Comparison of ENCODE assay signal across 1 cellular context in genomic region chr20:51446656-51447055, GRCh38.
TF ChIP-seq lines count a peak whose summit lies in the region.

No MANE protein-coding gene starts in this region.

TF ChIP-seq in HepG2, 621 proteins besides CTCF, POLR2A, EP300 and RAD21 (continued from another document and continues in another):
- TF ChIP-seq HOXA7 (CRISPR knock-in tag; IDR thresholded peaks at IDR 0.05), result no peak
- TF ChIP-seq DPF2 (CRISPR knock-in tag; IDR thresholded peaks at IDR 0.05; ENCODE audit: borderline replicate concordance, low read depth), result peak; percentile 42; the same call in 1 of the 2 replicates
- 0 out of 2 replicates have a peak, but pooled peaks have one; percentile 23 for TF ChIP-seq ZNF777 (CRISPR knock-in tag; IDR thresholded peaks at IDR 0.05)
- TF ChIP-seq ZNF691 (CRISPR knock-in tag; IDR thresholded peaks at IDR 0.05; ENCODE audit: borderline replicate concordance, low read depth), result no peak
- no peak for TF ChIP-seq SMARCC2 (IDR thresholded peaks at IDR 0.05)
- no peak for TF ChIP-seq PREB (CRISPR knock-in tag; IDR thresholded peaks at IDR 0.05)
- no peak for TF ChIP-seq ZNF629 (CRISPR knock-in tag; conservative IDR thresholded peaks at IDR 0.05)
- no peak for TF ChIP-seq SIN3B (IDR thresholded peaks at IDR 0.05; ENCODE audit: low read length)
- no peak for TF ChIP-seq PHF21A (CRISPR knock-in tag; IDR thresholded peaks at IDR 0.05)
- no peak for TF ChIP-seq CREB1 (IDR thresholded peaks at IDR 0.05)
- peak; percentile 61; the same call in 1 of the 2 replicates for TF ChIP-seq CREB1 (CRISPR knock-in tag; IDR thresholded peaks at IDR 0.05)
- TF ChIP-seq SIX4 (CRISPR knock-in tag; IDR thresholded peaks at IDR 0.05), result 0 out of 2 replicates have a peak, but pooled peaks have one; percentile 43
- TF ChIP-seq NR2C2 (CRISPR knock-in tag; IDR thresholded peaks at IDR 0.05; ENCODE audit: borderline replicate concordance), result peak; percentile 67; the same call in 1 of the 2 replicates
- no peak for TF ChIP-seq ZNF724P (CRISPR knock-in tag; IDR thresholded peaks at IDR 0.05; ENCODE audit: borderline replicate concordance)
- TF ChIP-seq NCOA2 (CRISPR knock-in tag; IDR thresholded peaks at IDR 0.05), result 0 out of 2 replicates have a peak, but pooled peaks have one; percentile 17
- no peak for TF ChIP-seq NFYC (CRISPR knock-in tag; IDR thresholded peaks at IDR 0.05)
- TF ChIP-seq ATF7-NPFF (CRISPR knock-in tag; IDR thresholded peaks at IDR 0.05; ENCODE audit: low read depth), result no peak
- TF ChIP-seq KMT2B (CRISPR knock-in tag; IDR thresholded peaks at IDR 0.05), result no peak
- no peak for TF ChIP-seq ZNF709 (CRISPR knock-in tag; IDR thresholded peaks at IDR 0.05)
- TF ChIP-seq SNAPC5 (CRISPR knock-in tag; IDR thresholded peaks at IDR 0.05; ENCODE audit: borderline replicate concordance), result no peak
- peak; percentile 41; the same call in 1 of the 2 replicates for TF ChIP-seq ZNF503 (CRISPR knock-in tag; IDR thresholded peaks at IDR 0.05)
- no peak for TF ChIP-seq ZNF546 (CRISPR knock-in tag; conservative IDR thresholded peaks at IDR 0.05)
- TF ChIP-seq ZNF605 (CRISPR knock-in tag; IDR thresholded peaks at IDR 0.05), result 0 out of 2 replicates have a peak, but pooled peaks have one; percentile 17
- no peak for TF ChIP-seq REXO4 (CRISPR knock-in tag; IDR thresholded peaks at IDR 0.05; ENCODE audit: borderline replicate concordance)
- TF ChIP-seq PAXIP1 (CRISPR knock-in tag; conservative IDR thresholded peaks at IDR 0.05), result peak; percentile 46; the same call in 1 of the 2 replicates
- peak; percentile 38; the same call in 1 of the 2 replicates for TF ChIP-seq SOX5 (CRISPR knock-in tag; IDR thresholded peaks at IDR 0.05; ENCODE audit: borderline replicate concordance)
- TF ChIP-seq NR1H2 (CRISPR knock-in tag; IDR thresholded peaks at IDR 0.05; ENCODE audit: borderline replicate concordance, low read depth), result no peak
- no peak for TF ChIP-seq TIGD3 (CRISPR knock-in tag; IDR thresholded peaks at IDR 0.05; ENCODE audit: borderline replicate concordance)
- peak; percentile 60 for TF ChIP-seq ZNF687 (CRISPR knock-in tag; IDR thresholded peaks at IDR 0.05)
- TF ChIP-seq MXD3 (CRISPR knock-in tag; IDR thresholded peaks at IDR 0.05), result no peak
- peak; percentile 25; the same call in 1 of the 2 replicates for TF ChIP-seq FOXK1 (CRISPR knock-in tag; IDR thresholded peaks at IDR 0.05; ENCODE audit: borderline replicate concordance, low read depth)
- no peak for TF ChIP-seq ELF4 (CRISPR knock-in tag; IDR thresholded peaks at IDR 0.05; ENCODE audit: borderline replicate concordance)
- 0 out of 2 replicates have a peak, but pooled peaks have one; percentile 26 for TF ChIP-seq IKZF5 (CRISPR knock-in tag; IDR thresholded peaks at IDR 0.05)
- no peak for TF ChIP-seq ZNF280B (CRISPR knock-in tag; IDR thresholded peaks at IDR 0.05; ENCODE audit: borderline replicate concordance)
- TF ChIP-seq IRF1 (CRISPR knock-in tag; IDR thresholded peaks at IDR 0.05; ENCODE audit: low read depth), result no peak
- peak; percentile 86 for TF ChIP-seq JUND (CRISPR knock-in tag; IDR thresholded peaks at IDR 0.05)
- TF ChIP-seq ADNP (CRISPR knock-in tag; IDR thresholded peaks at IDR 0.05), result no peak
- TF ChIP-seq HOXA3 (CRISPR knock-in tag; IDR thresholded peaks at IDR 0.05), result 0 out of 2 replicates have a peak, but pooled peaks have one; percentile 25
- TF ChIP-seq GABPB1 (CRISPR knock-in tag; IDR thresholded peaks at IDR 0.05), result peak; percentile 25; the same call in 1 of the 2 replicates
- no peak for TF ChIP-seq ZC3H13 (CRISPR knock-in tag; IDR thresholded peaks at IDR 0.05)
- TF ChIP-seq ZFYVE20 (CRISPR knock-in tag; IDR thresholded peaks at IDR 0.05; ENCODE audit: borderline replicate concordance, low read depth), result no peak
- peak; percentile 33; the same call in 1 of the 2 replicates for TF ChIP-seq ELF3 (CRISPR knock-in tag; IDR thresholded peaks at IDR 0.05)
- TF ChIP-seq TEF (CRISPR knock-in tag; IDR thresholded peaks at IDR 0.05), result no peak
- TF ChIP-seq YEATS4 (CRISPR knock-in tag; IDR thresholded peaks at IDR 0.05; ENCODE audit: borderline replicate concordance), result 0 out of 2 replicates have a peak, but pooled peaks have one; percentile 28
- TF ChIP-seq ZNF670 (CRISPR knock-in tag; IDR thresholded peaks at IDR 0.05; ENCODE audit: borderline replicate concordance), result peak; percentile 17; the same call in 1 of the 2 replicates
- TF ChIP-seq SALL1 (CRISPR knock-in tag; IDR thresholded peaks at IDR 0.05), result peak; percentile 71
